ENCODE assay signal across 1 cellular context in genomic region chr2:21668078-21668710, GRCh38.
TF ChIP-seq lines count a peak whose summit lies in the region.

No MANE protein-coding gene starts in this region.

TF ChIP-seq in GM23338, 12 proteins besides CTCF, POLR2A, EP300 and RAD21 (continued from another document):
- TF ChIP-seq ZNF462 (CRISPR knock-in tag; IDR thresholded peaks at IDR 0.05): peak; percentile 43; the same call in 1 of the 2 replicates
